Comparison of ENCODE assay signal across 13 cellular contexts in the genomic region with DNA sequence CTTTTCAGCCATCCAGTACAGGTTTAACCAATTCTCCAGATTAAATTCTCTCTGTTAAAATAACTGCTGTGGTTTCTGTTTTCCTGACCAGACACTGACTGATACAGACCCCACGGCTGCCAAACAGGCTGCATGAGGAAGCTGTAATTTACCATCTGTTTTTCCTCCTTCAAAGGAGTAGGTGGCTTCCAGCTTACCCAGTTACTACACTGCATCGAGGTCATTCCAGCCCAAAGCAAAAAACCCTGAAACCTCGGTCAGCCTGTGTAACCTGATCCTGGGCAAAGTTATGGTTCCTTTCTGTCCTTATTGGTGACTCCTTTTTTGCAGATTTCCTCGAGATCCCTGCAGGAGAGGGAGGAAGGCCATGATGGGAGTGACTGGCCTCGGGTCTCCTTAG. TPM values are rescaled to one million over a fixed set of nuclear protein-coding genes. Genes with fewer than 3 reads are reported as not detected.
DNase-seq lines count a peak whose midpoint lies in the region; ATAC-seq and TF ChIP-seq lines count a peak whose summit lies in the region.
"Had no signal": no experiment of that assay in that cellular context is flagged by ENCODE, and none has a peak within 500 bp of the region (broad histone marks: within the 10 kb centered on the region; RNA-seq: fewer than 3 reads in every experiment).

No MANE protein-coding gene starts in this region.

- H3K27ac Mint-ChIP-seq in nephron, result peak overlapping the region in 2 of 3 experiments; percentile 11 to 36
- H3K27ac Mint-ChIP-seq: activated naive CD8-positive, alpha-beta T cell treated with anti-CD3 and anti-CD28 coated beads, Interleukin-2, amount 50 U/mL, for 24 hours; endodermal cell had no signal

- no peaks in the 10 kb centered on the region for H3K36me3 Mint-ChIP-seq in nephron (ENCODE audit: low read depth)

- no peak for ATAC-seq in GM21390 (IDR thresholded peaks at IDR 0.05; ENCODE audit: unreplicated experiment)
- ATAC-seq in GM21447 (IDR thresholded peaks at IDR 0.05; ENCODE audit: unreplicated experiment), result no peak
- no peak for ATAC-seq in GM18505 (IDR thresholded peaks at IDR 0.05; ENCODE audit: unreplicated experiment)
- ATAC-seq: activated naive CD8-positive, alpha-beta T cell treated with anti-CD3 and anti-CD28 coated beads, Interleukin-2, amount 50 U/mL, for 24 hours had no signal

- H3K4me1 Mint-ChIP-seq in nephron, result peaks cover 35% of the 10 kb centered on the region
- H3K4me1 Mint-ChIP-seq: activated naive CD8-positive, alpha-beta T cell treated with anti-CD3 and anti-CD28 coated beads, Interleukin-2, amount 50 U/mL, for 24 hours had no signal

- H3K27me3 ChIP-seq in breast epithelium (no peaks in the 10 kb centered on the region), prostate gland (replicated peaks; ENCODE audit: insufficient read depth) (no peaks in the 10 kb centered on the region)

- H3K9me3 ChIP-seq in breast epithelium, result no peaks in the 10 kb centered on the region
- no peaks in the 10 kb centered on the region for H3K9me3 ChIP-seq in prostate gland

- H3K9me3 Mint-ChIP-seq in nephron, result no peaks in the 10 kb centered on the region
- H3K9me3 Mint-ChIP-seq: activated naive CD8-positive, alpha-beta T cell treated with anti-CD3 and anti-CD28 coated beads, Interleukin-2, amount 50 U/mL, for 24 hours; endodermal cell; naive B cell had no signal

- H3K27ac ChIP-seq in breast epithelium, result peak overlapping the region; percentile 58 to 83
- no peak overlapping the region for H3K27ac ChIP-seq in prostate gland

- TF ChIP-seq POLR2A in breast epithelium (IDR thresholded peaks at IDR 0.05), result no peak
- TF ChIP-seq POLR2A in prostate gland (IDR thresholded peaks at IDR 0.05), result no peak
- no peak for TF ChIP-seq POLR2A in GM18505 (IDR thresholded peaks at IDR 0.05; ENCODE audit: borderline replicate concordance, extremely low read depth, insufficient read depth, insufficient read length)

- DNase-seq in ELF-1 (ENCODE audit: low read depth, low spot score), result peak; percentile 53
- DNase-seq in M059J (ENCODE audit: low read depth), result peak; percentile 62
- DNase-seq in breast epithelium (ENCODE audit: low spot score in 2 of 2), result peak in 1 of 2 donors; percentile 35
- no peak for DNase-seq in prostate gland (ENCODE audit: low spot score)
- DNase-seq: activated naive CD8-positive, alpha-beta T cell treated with anti-CD3 and anti-CD28 coated beads, Interleukin-2, amount 50 U/mL, for 24 hours; DMS79; naive B cell; NCI-H526 had no signal

- WGBS in prostate gland, result 39% methylated on average over 5 of the region's 5 CpGs

- H3K36me3 ChIP-seq in breast epithelium (no peaks in the 10 kb centered on the region), prostate gland (no peaks in the 10 kb centered on the region)

- peaks cover 0 to 5% of the 10 kb centered on the region in 2 donors for H3K4me1 ChIP-seq in breast epithelium
- no peaks in the 10 kb centered on the region for H3K4me1 ChIP-seq in prostate gland (replicated peaks)

- H3K4me3 Mint-ChIP-seq in nephron, result no peak overlapping the region
- H3K4me3 Mint-ChIP-seq: activated naive CD8-positive, alpha-beta T cell treated with anti-CD3 and anti-CD28 coated beads, Interleukin-2, amount 50 U/mL, for 24 hours; endodermal cell had no signal

- intact Hi-C loops in breast epithelium (cut with DNase I; ENCODE audit: low total_unique reads) (no loop called here), prostate gland (cut with DNase I) (no loop called here)

- TF ChIP-seq CTCF in breast epithelium (IDR thresholded peaks at IDR 0.05) (no peak), nephron (IDR thresholded peaks at IDR 0.05; ENCODE audit: unreplicated experiment in 3 of 3) (no peak), prostate gland (IDR thresholded peaks at IDR 0.05) (no peak)

- H3K4me3 ChIP-seq in breast epithelium (peak overlapping the region in 1 of 3 donors; percentile 15), prostate gland (no peak overlapping the region)

- H3K27me3 Mint-ChIP-seq in nephron (ENCODE audit: low read depth), result peaks cover 10% of the 10 kb centered on the region

RNA-seq across cellular contexts. Expression of a gene that starts 27.9 kb away (rescaled TPM):
- total RNA-seq in M059J (2014; rRNA removed; shearing (Covaris generic)), result 1.2 and 1.6 TPM in 2 replicates
- total RNA-seq in breast epithelium (10 to 100 TPM in 1 of 3 donors, 1 to 10 TPM in 2; 6.9 to 26.1 (median 6.9) TPM), prostate gland (10 to 100 TPM in 1 of 2 donors, 1 to 10 TPM in 1; 7.4 to 26.8 TPM)

Comparison
In these comparisons a context has a peak if more than half of its experiments do, and no peak if none do; other contexts are left out.
1. H3K27ac ChIP-seq: peak in breast epithelium (2 of 2); none in prostate gland (0 of 2).